In the genomic region with DNA sequence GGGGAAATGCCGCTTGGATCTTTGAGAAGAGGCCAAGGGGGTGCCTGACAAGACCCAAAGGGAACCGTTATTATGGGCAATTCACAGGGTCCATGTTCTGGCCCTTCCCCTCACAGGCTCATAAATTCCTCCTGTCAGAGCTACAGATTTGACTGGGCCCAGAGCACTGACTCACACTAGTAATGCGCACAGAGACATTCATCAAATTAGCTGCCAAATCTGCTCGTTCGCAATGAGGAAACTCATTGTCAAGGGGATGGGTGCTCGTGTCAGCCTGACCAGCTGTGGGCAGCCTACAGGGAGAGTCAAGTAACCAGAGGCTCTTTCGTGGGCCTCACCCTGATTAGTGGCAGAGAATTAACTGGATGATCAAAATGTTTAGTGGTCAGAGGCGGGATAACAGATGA, we compare ENCODE assay signal across 8 cellular contexts.
DNase-seq lines count a peak whose midpoint lies in the region; ATAC-seq, FAIRE-seq and TF ChIP-seq lines count a peak whose summit lies in the region.

No MANE protein-coding gene starts in this region.

- H3K79me2 ChIP-seq in ACC112 (ENCODE audit: control insufficient read depth, insufficient read depth, low read length, unreplicated experiment) (no peaks in the 10 kb centered on the region), endothelial cell of umbilical vein (ENCODE audit: control insufficient read depth, insufficient read depth, low read length) (no peaks in the 10 kb centered on the region)

- H3K4me2 ChIP-seq in endothelial cell of umbilical vein (ENCODE audit: insufficient read depth, low read length) = peak overlapping the region; percentile 40

- H3K36me3 ChIP-seq in ACC112 (ENCODE audit: insufficient read depth, low read length) = no peaks in the 10 kb centered on the region
- no peaks in the 10 kb centered on the region for H3K36me3 ChIP-seq in endothelial cell of umbilical vein (ENCODE audit: control insufficient read depth in 2 of 2, extremely low read depth in 1 of 2, insufficient read depth in 2 of 2, low read length in 2 of 2)
- H3K36me3 ChIP-seq in stomach smooth muscle (ENCODE audit: control insufficient read depth in 2 of 2, insufficient read depth in 2 of 2, low read length in 2 of 2) = no peaks in the 10 kb centered on the region
- H3K36me3 ChIP-seq in Peyer's patch = no peaks in the 10 kb centered on the region

- H2AFZ ChIP-seq in ACC112 (ENCODE audit: low read length, unreplicated experiment) = no peak overlapping the region
- peak overlapping the region; percentile 47 for H2AFZ ChIP-seq in endothelial cell of umbilical vein (ENCODE audit: low read depth, low read length)

- intact Hi-C loops in endothelial cell of umbilical vein (cut with micrococcal nuclease) = loop anchor here (5.0 kb wide), 1 partner anchor 991 kb away; the partner anchor contains the start of gene KLF4

- TF ChIP-seq POLR2A in endothelial cell of umbilical vein (IDR thresholded peaks at IDR 0.05; ENCODE audit: low read depth, low read length) = no peak
- TF ChIP-seq POLR2A in Peyer's patch (IDR thresholded peaks at IDR 0.05) = no peak

- H3K9me1 ChIP-seq in endothelial cell of umbilical vein (replicated peaks; ENCODE audit: control insufficient read depth, extremely low read depth, insufficient read depth, low read length) = no peaks in the 10 kb centered on the region

- H3K9me3 ChIP-seq in endothelial cell of umbilical vein (replicated peaks; ENCODE audit: control insufficient read depth, insufficient read depth, low read length) = no peaks in the 10 kb centered on the region
- H3K9me3 ChIP-seq in stomach smooth muscle (ENCODE audit: control insufficient read depth in 2 of 2, low read length in 2 of 2) = no peaks in the 10 kb centered on the region
- H3K9me3 ChIP-seq in Peyer's patch = no peaks in the 10 kb centered on the region

- no peak for TF ChIP-seq CTCF in endothelial cell of umbilical vein (IDR thresholded peaks at IDR 0.05; ENCODE audit: extremely low read depth in 1 of 2, insufficient read depth in 1 of 2, low read depth in 1 of 2, low read length in 2 of 2)
- TF ChIP-seq CTCF in Peyer's patch (IDR thresholded peaks at IDR 0.05) = no peak

- H3K27me3 ChIP-seq in ACC112 (ENCODE audit: insufficient read depth, low read length) (no peaks in the 10 kb centered on the region), endothelial cell of umbilical vein (ENCODE audit: control insufficient read depth in 2 of 2, insufficient read depth in 2 of 2, low read length in 2 of 2) (no peaks in the 10 kb centered on the region), stomach smooth muscle (ENCODE audit: control insufficient read depth in 1 of 2, insufficient read depth in 2 of 2, low read length in 2 of 2) (no peaks in the 10 kb centered on the region), Peyer's patch (no peaks in the 10 kb centered on the region)

- H3K27ac ChIP-seq in ACC112 (ENCODE audit: low read depth, low read length) = peak overlapping the region; percentile 100
- peak overlapping the region; percentile 73 for H3K27ac ChIP-seq in endothelial cell of umbilical vein (ENCODE audit: insufficient read depth, low read depth, low read length)
- peak overlapping the region; percentile 19 for H3K27ac ChIP-seq in stomach smooth muscle (ENCODE audit: low read length)
- peak overlapping the region in 1 of 4 donors; percentile 36 for H3K27ac ChIP-seq in Peyer's patch

- H3K4me1 ChIP-seq in ACC112 (ENCODE audit: control insufficient read depth, insufficient read depth, low read length, unreplicated experiment) (peaks cover 53% of the 10 kb centered on the region), endothelial cell of umbilical vein (ENCODE audit: control insufficient read depth, extremely low read depth, insufficient read depth, low read length) (peaks cover 28% of the 10 kb centered on the region), stomach smooth muscle (ENCODE audit: control insufficient read depth, insufficient read depth, low read length) (peaks cover 6% of the 10 kb centered on the region), Peyer's patch (no peaks in the 10 kb centered on the region)

- CTCF ChIA-PET in endothelial cell of umbilical vein (lab: Charles Lee) = interaction anchor here (0.7 to 2.9 kb wide), 6 partner anchors 10 to 1013 kb away, joined by 3 to 10 read pairs (median 4); no protein-coding TSS in a partner anchor

- no peaks in the 10 kb centered on the region for H4K20me1 ChIP-seq in endothelial cell of umbilical vein (replicated peaks; ENCODE audit: control insufficient read depth, extremely low read depth, insufficient read depth, low read length)

- peak overlapping the region; percentile 43 for H3K9ac ChIP-seq in endothelial cell of umbilical vein (replicated peaks; ENCODE audit: extremely low read depth, insufficient read depth, low read length)
- no peak overlapping the region for H3K9ac ChIP-seq in stomach smooth muscle (ENCODE audit: low read length in 2 of 2)

- BruUV-seq in endothelial cell of umbilical vein (replicated peaks; lab: Mats Ljungman, UMichigan) = no TSS peak

- H3K4me3 ChIP-seq in ACC112 (ENCODE audit: low read depth, low read length) (peak overlapping the region; percentile 61), endothelial cell of umbilical vein (replicated peaks in 1 of 3; ENCODE audit: insufficient read depth in 1 of 3, low read depth in 1 of 3, low read length in 3 of 3) (no peak overlapping the region), stomach smooth muscle (ENCODE audit: low read length in 2 of 2) (no peak overlapping the region), Peyer's patch (no peak overlapping the region)

- FAIRE-seq in endothelial cell of umbilical vein (lab: Jason Lieb, UNC) = peak; percentile 80

- peak; percentile 24 for ATAC-seq in GM21367 (IDR thresholded peaks at IDR 0.05; ENCODE audit: unreplicated experiment)
- no peak for ATAC-seq in HG02840 (IDR thresholded peaks at IDR 0.05; ENCODE audit: low FRiP score, unreplicated experiment)

- DNase-seq in HT-29 (ENCODE audit: low spot score) (peak; percentile 35), endothelial cell of umbilical vein (ENCODE audit: low read depth, low spot score) (peak; percentile 77), Peyer's patch (no peak), middle frontal gyrus (ENCODE audit: extremely low spot score, low spot score) (no peak)

- POLR2A ChIA-PET in endothelial cell of umbilical vein (lab: Charles Lee) = no interaction called here

- dilution Hi-C loops in endothelial cell of umbilical vein (cut with MboI; ENCODE audit: extremely low pct_ligation_motif_present, low sequenced_read_pairs) = no loop called here

TF ChIP-seq in endothelial cell of umbilical vein, 7 proteins besides CTCF, POLR2A, EP300 and RAD21:
- TF ChIP-seq, protein P1, sequence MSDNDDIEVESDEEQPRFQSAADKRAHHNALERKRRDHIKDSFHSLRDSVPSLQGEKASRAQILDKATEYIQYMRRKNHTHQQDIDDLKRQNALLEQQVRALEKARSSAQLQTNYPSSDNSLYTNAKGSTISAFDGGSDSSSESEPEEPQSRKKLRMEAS (IDR thresholded peaks at IDR 0.05; ENCODE audit: insufficient read depth, insufficient read length) = no peak
- peak; percentile 17 for TF ChIP-seq JUN (IDR thresholded peaks at IDR 0.05; ENCODE audit: borderline replicate concordance, insufficient read depth, insufficient read length, low read depth)

Comparison
In these comparisons a context has a peak if more than half of its experiments do, and no peak if none do; other contexts are left out.
1. DNase-seq: peak in HT-29 (single experiment) and endothelial cell of umbilical vein (single experiment); none in Peyer's patch (0 of 3) and middle frontal gyrus (single experiment).